In the genomic region with DNA sequence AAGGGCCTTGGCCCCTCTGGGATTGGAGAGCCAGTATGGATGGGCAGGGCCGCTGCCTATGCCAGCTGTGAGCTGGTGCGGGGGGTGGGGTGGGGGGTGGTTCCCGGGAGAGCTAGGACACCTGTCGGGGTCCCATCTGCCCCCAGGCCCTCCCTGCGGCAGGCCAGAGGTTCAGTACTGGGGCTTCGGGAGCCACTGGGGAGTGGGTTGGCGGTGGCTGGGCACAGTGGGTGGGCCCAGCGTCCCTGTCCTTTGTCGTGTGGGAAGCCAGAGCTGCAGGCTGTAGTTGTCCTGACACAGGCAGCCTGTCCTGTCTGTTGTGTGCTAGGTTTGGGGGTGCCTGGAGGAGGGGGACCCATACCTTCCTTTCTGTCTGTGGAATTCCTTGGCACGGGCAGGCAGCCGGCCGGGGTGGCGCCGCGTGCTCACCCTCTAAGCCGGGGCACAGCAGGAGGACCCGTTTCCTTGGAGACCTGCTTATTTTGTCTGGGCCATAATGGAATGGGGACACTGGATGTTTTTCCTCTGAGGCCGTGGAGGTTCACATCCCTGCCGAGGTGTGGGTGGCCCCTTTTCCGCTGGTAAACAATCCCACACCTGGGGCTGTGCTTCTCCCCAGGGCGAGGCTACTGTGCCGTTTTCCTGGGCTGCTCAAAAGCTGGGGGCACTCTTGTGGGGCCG, we compare ENCODE assay signal across 24 cellular contexts. TPM values are rescaled to one million over a fixed set of nuclear protein-coding genes. Genes with fewer than 3 reads are reported as not detected.
DNase-seq lines count a peak whose midpoint lies in the region; ATAC-seq, FAIRE-seq and TF ChIP-seq lines count a peak whose summit lies in the region.
"Had no signal": no experiment of that assay in that cellular context is flagged by ENCODE, and none has a peak within 500 bp of the region (broad histone marks: within the 10 kb centered on the region; RNA-seq: fewer than 3 reads in every experiment).

No MANE protein-coding gene starts in this region.

- DNase-seq in NCI-H1417 (lab: John Stamatoyannopoulos, UW) (peak in 2 of 3 experiments; percentile 55 to 67), NCI-H1417 treated with DMSO at 0.1 percent for 48 hours (lab: John Stamatoyannopoulos, UW) (no peak), H54 (ENCODE audit: insufficient read length, low spot score) (peak; percentile 48), astrocyte of the hippocampus (ENCODE audit: low read depth, low spot score) (peak; percentile 57), neuronal stem cell (ENCODE audit: low spot score) (no peak), dorsolateral prefrontal cortex (no peak)
- DNase-seq: 8988T; CD8-positive, alpha-beta memory T cell; GF-D8; NCI-H1105; NCI-H1930; NCI-H774; SK-N-SH had no signal

- H2BK5ac ChIP-seq in neuronal stem cell (ENCODE audit: low read length): peak overlapping the region; percentile 82

- WGBS in neuronal stem cell (ENCODE audit: extremely low coverage in 2 of 2, insufficient read length in 2 of 2, insufficient replicate concordance in 1 of 2), 2 donors: no CpG with 5 or more reads among the region's 23 CpGs

- peaks cover 2% of the 10 kb centered on the region for H3K79me1 ChIP-seq in neuronal stem cell (ENCODE audit: low read depth, low read length)

- peaks cover 33 to 41% of the 10 kb centered on the region in 2 donors for H3K4me1 ChIP-seq in neuronal stem cell (ENCODE audit: control insufficient read depth in 2 of 2, insufficient read depth in 1 of 2, low read depth in 1 of 2, low read length in 2 of 2)
- H3K4me1 ChIP-seq: HAP-1 had no signal

- H2BK12ac ChIP-seq in neuronal stem cell (ENCODE audit: low read length): peak overlapping the region; percentile 94

- intact Hi-C loops in dorsolateral prefrontal cortex (cut with DNase I): no loop called here

- H3K9ac ChIP-seq in neuronal stem cell (ENCODE audit: low read depth, low read length, poor library complexity): peak overlapping the region; percentile 70
- H3K9ac ChIP-seq: SK-N-SH had no signal

- H3K18ac ChIP-seq in neuronal stem cell (ENCODE audit: low read length): peak overlapping the region; percentile 98

- H3K4me2 ChIP-seq in neuronal stem cell (ENCODE audit: insufficient read depth, low read length, poor library complexity, severe bottlenecking): peak overlapping the region; percentile 25
- H3K4me2 ChIP-seq: SK-N-SH had no signal

- TF ChIP-seq POLR2A in H54 (IDR thresholded peaks at IDR 0.05; ENCODE audit: low read depth, low read length): no peak

- no peak overlapping the region for H4K91ac ChIP-seq in neuronal stem cell (ENCODE audit: low read depth, low read length, poor library complexity)

- ATAC-seq in GM21576 (IDR thresholded peaks at IDR 0.05; ENCODE audit: unreplicated experiment) (no peak), HG03045 (IDR thresholded peaks at IDR 0.05; ENCODE audit: unreplicated experiment) (no peak)
- ATAC-seq: Panc1 had no signal

- H2BK15ac ChIP-seq in neuronal stem cell (ENCODE audit: low read length): peak overlapping the region; percentile 99

- H3K4ac ChIP-seq in neuronal stem cell (ENCODE audit: low read length): no peak overlapping the region

- no peak for FAIRE-seq in H54 (lab: Jason Lieb, UNC)
- FAIRE-seq: GM12892, HTR-8/SVneo had no signal

- H3K27ac ChIP-seq in neuronal stem cell (replicated peaks; ENCODE audit: low read length) (no peak overlapping the region), dorsolateral prefrontal cortex (no peak overlapping the region)
- H3K27ac ChIP-seq: HL-60 had no signal

- H2BK120ac ChIP-seq in neuronal stem cell (ENCODE audit: low read depth, low read length): peak overlapping the region; percentile 83

- H3K9me3 ChIP-seq in neuronal stem cell (replicated peaks in 1 of 2; ENCODE audit: control insufficient read depth in 2 of 2, insufficient read depth in 1 of 2, low read depth in 1 of 2, low read length in 2 of 2): no peaks in the 10 kb centered on the region
- H3K9me3 ChIP-seq: HAP-1, SK-N-SH had no signal

- peak overlapping the region; percentile 94 for H3K14ac ChIP-seq in neuronal stem cell (ENCODE audit: low read length)

- peaks cover 0 to 14% (median 0%) of the 10 kb centered on the region in 3 experiments for H3K27me3 ChIP-seq in neuronal stem cell (ENCODE audit: control insufficient read depth in 3 of 3, insufficient read depth in 3 of 3, low read depth in 1 of 3, low read length in 3 of 3)
- H3K27me3 ChIP-seq in dorsolateral prefrontal cortex: peaks cover 0 to 12% (median 0%) of the 10 kb centered on the region in 45 donors

- no peak for TF ChIP-seq CTCF in dorsolateral prefrontal cortex (IDR thresholded peaks at IDR 0.05 in 54 of 56, conservative IDR thresholded peaks at IDR 0.05 in 2 of 56; ENCODE audit: low read depth in 1 of 56, partially characterized antibody in 56 of 56)

- H3K4me3 ChIP-seq in neuronal stem cell (ENCODE audit: low read length in 2 of 2) (no peak overlapping the region), dorsolateral prefrontal cortex (no peak overlapping the region)
- H3K4me3 ChIP-seq: HAP-1 had no signal

- no peaks in the 10 kb centered on the region for H3K36me3 ChIP-seq in neuronal stem cell (replicated peaks in 1 of 2; ENCODE audit: control insufficient read depth in 2 of 2, insufficient read depth in 2 of 2, low read length in 2 of 2)
- H3K36me3 ChIP-seq: HAP-1 had no signal

- H3K23ac ChIP-seq in neuronal stem cell (ENCODE audit: low read depth, low read length, poor library complexity): peak overlapping the region; percentile 73

- peak overlapping the region; percentile 56 for H2AFZ ChIP-seq in neuronal stem cell (ENCODE audit: low read length)

- H2AK5ac ChIP-seq in neuronal stem cell (ENCODE audit: low read depth, low read length): peak overlapping the region; percentile 100

- H4K8ac ChIP-seq in neuronal stem cell (ENCODE audit: low read depth, low read length): peak overlapping the region; percentile 43

RNA-seq across cellular contexts. Expression of a gene that starts 14.8 kb away (rescaled TPM):
- polyA plus RNA-seq in neuronal stem cell (2013, experiment 1 of 2): 0.14 TPM
- 0.11 TPM for polyA plus RNA-seq in neuronal stem cell (2013, experiment 2 of 2)
- 1 to 10 TPM in 56 of 120 experiments, under 1 TPM in 61, not detected in 3; 0.22 to 5.2 (median 0.98) TPM for total RNA-seq in dorsolateral prefrontal cortex
- total RNA-seq: CD8-positive, alpha-beta memory T cell had no signal
- polyA plus RNA-seq: BJ; CD8-positive, alpha-beta memory T cell; SK-N-SH had no signal

RNA-seq across cellular contexts. Expression of a gene that starts 36.1 kb away (rescaled TPM):
- polyA plus RNA-seq in neuronal stem cell (2013, experiment 1 of 2): 0.59 TPM
- 0.61 TPM for polyA plus RNA-seq in neuronal stem cell (2013, experiment 2 of 2)
- 10 to 100 TPM in 5 of 120 experiments, 1 to 10 TPM in 109, under 1 TPM in 6; 0.33 to 18.9 (median 3.4) TPM for total RNA-seq in dorsolateral prefrontal cortex
- total RNA-seq: CD8-positive, alpha-beta memory T cell; Daoy; NCI-H460 had no signal
- polyA plus RNA-seq: BJ; CD8-positive, alpha-beta memory T cell; IgD-negative memory B cell had no signal

RNA-seq across cellular contexts. Expression of a gene that starts 54.3 kb away (rescaled TPM):
- 56.9 TPM for polyA plus RNA-seq in neuronal stem cell (2013, experiment 1 of 2)
- polyA plus RNA-seq in neuronal stem cell (2013, experiment 2 of 2): 58.7 TPM
- 100 to 1,000 TPM; 104 to 234 (median 162) TPM for total RNA-seq in dorsolateral prefrontal cortex

Comparison
In these comparisons a context has a peak if more than half of its experiments do, and no peak if none do; other contexts are left out.
1. DNase-seq: peak in NCI-H1417 (2 of 3), H54 (single experiment) and astrocyte of the hippocampus (single experiment); none in NCI-H1417 treated with DMSO at 0.1 percent for 48 hours (single experiment), neuronal stem cell (single experiment) and dorsolateral prefrontal cortex (0 of 10).